In the genomic region with DNA sequence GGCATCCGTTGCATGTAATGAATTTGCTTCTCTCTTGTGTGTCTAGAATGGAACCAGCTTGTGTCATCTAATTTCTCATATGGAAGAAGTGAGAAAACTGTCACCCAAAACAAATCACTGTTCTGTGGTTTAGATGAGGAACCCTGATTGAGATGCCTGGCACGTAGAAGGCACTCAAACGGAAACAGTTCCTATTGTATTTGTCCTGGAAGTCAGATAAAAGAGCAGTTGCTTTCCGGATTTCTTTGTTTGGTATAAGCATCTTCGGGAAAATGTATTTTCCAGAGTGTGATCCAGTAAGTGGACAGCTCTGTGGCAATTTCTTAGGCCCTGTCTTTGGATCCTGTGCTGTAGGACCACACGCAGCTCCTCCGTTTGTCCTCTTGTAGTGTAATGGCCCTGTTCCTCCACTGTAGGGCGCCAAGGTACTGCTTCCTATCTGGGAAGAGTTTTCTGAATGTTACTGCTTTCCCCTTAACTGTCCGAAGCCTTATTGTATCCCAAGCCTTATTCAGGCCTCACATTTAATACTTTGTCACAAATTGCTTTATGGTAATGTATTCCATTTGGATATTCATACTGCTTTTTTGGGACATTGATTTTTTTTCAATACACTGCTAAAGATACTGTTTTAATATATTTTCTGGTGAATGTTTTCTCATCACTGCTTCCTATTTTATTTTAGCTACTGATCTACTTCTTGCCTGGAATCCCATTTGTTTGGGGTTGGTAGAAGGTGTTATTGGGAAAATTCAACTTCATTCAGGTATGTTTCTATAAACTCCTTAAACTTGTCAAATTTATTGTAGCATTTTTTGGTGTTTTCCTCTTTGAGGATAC, we compare ENCODE assay signal across 9 cellular contexts. TPM values are rescaled to one million over a fixed set of nuclear protein-coding genes. Genes with fewer than 3 reads are reported as not detected.
DNase-seq lines count a peak whose midpoint lies in the region; ATAC-seq and TF ChIP-seq lines count a peak whose summit lies in the region.
"Had no signal": no experiment of that assay in that cellular context is flagged by ENCODE, and none has a peak within 500 bp of the region (broad histone marks: within the 10 kb centered on the region; RNA-seq: fewer than 3 reads in every experiment).

No MANE protein-coding gene starts in this region.

- peak; percentile 83 for TF ChIP-seq CTCF in PC-3 (conservative IDR thresholded peaks at IDR 0.05; ENCODE audit: low read depth, low read length)
- TF ChIP-seq CTCF in fibroblast of pulmonary artery (IDR thresholded peaks at IDR 0.05; ENCODE audit: low read length, missing control alignments): peak; percentile 99
- TF ChIP-seq CTCF in neural cell (IDR thresholded peaks at IDR 0.05; ENCODE audit: poor library complexity, severe bottlenecking): peak; percentile 85

- H3K4me1 Mint-ChIP-seq in IgD-negative memory B cell: peaks cover 18 to 26% (median 25%) of the 10 kb centered on the region in 3 donors
- H3K4me1 Mint-ChIP-seq in activated T-cell treated with anti-CD3 and anti-CD28 coated beads, Interleukin-2, amount 50 U/mL, for 4 hours (ENCODE audit: low read depth): peaks cover 12% of the 10 kb centered on the region

- H3K9me3 Mint-ChIP-seq in IgD-negative memory B cell: no peaks in the 10 kb centered on the region
- H3K9me3 Mint-ChIP-seq in activated T-cell treated with anti-CD3 and anti-CD28 coated beads, Interleukin-2, amount 50 U/mL, for 4 hours: no peaks in the 10 kb centered on the region
- H3K9me3 Mint-ChIP-seq: dendritic cell treated with granulocyte-macrophage colony-stimulating factor and Interleukin-4, amounts not matched to agents 40 ng/mL and 50 ng/mL, for 4 days had no signal

- H3K9ac ChIP-seq in PC-3 (ENCODE audit: low read length): no peak overlapping the region
- no peak overlapping the region for H3K9ac ChIP-seq in neural cell (ENCODE audit: low read length)

- intact Hi-C loops in PC-3 (cut with micrococcal nuclease): loop anchor here (1.0 kb wide), 2 partner anchors 110 to 142 kb away; no protein-coding TSS in a partner anchor

- H3K4me2 ChIP-seq in PC-3 (ENCODE audit: low read length) (no peak overlapping the region), neural cell (ENCODE audit: low read length) (no peak overlapping the region)

- H3K9me2 ChIP-seq in PC-3 (replicated peaks; ENCODE audit: low read length) (no peaks in the 10 kb centered on the region), neural cell (ENCODE audit: insufficient read depth, low read length) (no peaks in the 10 kb centered on the region)

- H3K36me3 Mint-ChIP-seq in IgD-negative memory B cell: peaks cover 8% of the 10 kb centered on the region
- H3K36me3 Mint-ChIP-seq in activated T-cell treated with anti-CD3 and anti-CD28 coated beads, Interleukin-2, amount 50 U/mL, for 4 hours (ENCODE audit: insufficient read depth): peaks cover 12% of the 10 kb centered on the region

- H3K27ac Mint-ChIP-seq in IgD-negative memory B cell: peak overlapping the region; percentile 0 to 76 (median 5)
- H3K27ac Mint-ChIP-seq: dendritic cell treated with granulocyte-macrophage colony-stimulating factor and Interleukin-4, amounts not matched to agents 40 ng/mL and 50 ng/mL, for 4 days had no signal

- H3K4me3 Mint-ChIP-seq in IgD-negative memory B cell: peak overlapping the region in 3 of 4 donors; percentile 70 to 91 (median 87)
- H3K4me3 Mint-ChIP-seq in activated T-cell treated with anti-CD3 and anti-CD28 coated beads, Interleukin-2, amount 50 U/mL, for 4 hours: no peak overlapping the region
- H3K4me3 Mint-ChIP-seq: dendritic cell treated with granulocyte-macrophage colony-stimulating factor and Interleukin-4, amounts not matched to agents 40 ng/mL and 50 ng/mL, for 4 days had no signal

- no peak for TF ChIP-seq EP300 in neural cell (conservative IDR thresholded peaks at IDR 0.05; ENCODE audit: poor library complexity, severe bottlenecking)

- H3K27ac ChIP-seq in PC-3 (ENCODE audit: low read length) (no peak overlapping the region), neural cell (ENCODE audit: low read length) (no peak overlapping the region), temporal lobe (ENCODE audit: low read depth, low read length) (peak overlapping the region; percentile 70)

- no peaks in the 10 kb centered on the region for H3F3A ChIP-seq in PC-3 (ENCODE audit: low read length, unreplicated experiment)
- H3F3A ChIP-seq in neural cell (ENCODE audit: insufficient read depth, low read length, poor library complexity, severe bottlenecking): no peaks in the 10 kb centered on the region

- POLR2A ChIA-PET in PC-3 (lab: Charles Lee; ENCODE audit: unreplicated experiment): interaction anchor here (0.6 to 0.7 kb wide), 2 partner anchors 13 to 88 kb away, joined by 3 read pairs; no protein-coding TSS in a partner anchor

- H3K9me3 ChIP-seq in PC-3 (ENCODE audit: low read length) (no peaks in the 10 kb centered on the region), neural cell (ENCODE audit: low read length) (peaks cover 5% of the 10 kb centered on the region)

- CTCF ChIA-PET in PC-3 (lab: Charles Lee): interaction anchor here (0.5 to 1.3 kb wide), 6 partner anchors 10 to 1197 kb away, joined by 3 to 16 read pairs (median 4); no protein-coding TSS in a partner anchor

- no TSS peak for BruUV-seq in PC-3 (replicated peaks; lab: Mats Ljungman, UMichigan)

- H2AFZ ChIP-seq in PC-3 (ENCODE audit: low read length): no peak overlapping the region
- no peak overlapping the region for H2AFZ ChIP-seq in neural cell (ENCODE audit: low read depth, low read length)

- peak; percentile 98 for ATAC-seq in GM21515 (IDR thresholded peaks at IDR 0.05; ENCODE audit: unreplicated experiment)
- peak; percentile 81 for ATAC-seq in PC-3
- peak; percentile 84 to 89 for ATAC-seq in activated T-cell treated with anti-CD3 and anti-CD28 coated beads, Interleukin-2, amount 50 U/mL, for 4 hours

- no peaks in the 10 kb centered on the region for H3K4me1 ChIP-seq in PC-3 (ENCODE audit: insufficient read depth, low read length)

- DNase-seq in DMS 273 treated with DMSO at 0.1 percent for 48 hours (lab: John Stamatoyannopoulos, UW) (peak; percentile 15), PC-3 (peak; percentile 70), fibroblast of pulmonary artery (ENCODE audit: low read depth) (peak; percentile 90)
- peak; percentile 49 for DNase-seq in activated T-cell treated with anti-CD3 and anti-CD28 coated beads, Interleukin-2, amount 50 U/mL, for 4 hours

- H3K27me3 ChIP-seq in PC-3 (ENCODE audit: low read length): no peaks in the 10 kb centered on the region
- no peaks in the 10 kb centered on the region for H3K27me3 ChIP-seq in neural cell (ENCODE audit: insufficient read depth, low read depth, low read length)

- no peaks in the 10 kb centered on the region for H4K20me1 ChIP-seq in PC-3 (ENCODE audit: low read length)
- H4K20me1 ChIP-seq in neural cell (ENCODE audit: insufficient read depth): no peaks in the 10 kb centered on the region

- no peaks in the 10 kb centered on the region for H3K27me3 Mint-ChIP-seq in IgD-negative memory B cell
- H3K27me3 Mint-ChIP-seq in activated T-cell treated with anti-CD3 and anti-CD28 coated beads, Interleukin-2, amount 50 U/mL, for 4 hours (ENCODE audit: low read depth): no peaks in the 10 kb centered on the region
- H3K27me3 Mint-ChIP-seq: dendritic cell treated with granulocyte-macrophage colony-stimulating factor and Interleukin-4, amounts not matched to agents 40 ng/mL and 50 ng/mL, for 4 days had no signal

- H3K4me3 ChIP-seq in PC-3 (ENCODE audit: low read length) (no peak overlapping the region), fibroblast of pulmonary artery (replicated peaks; ENCODE audit: low read depth, low read length) (no peak overlapping the region), neural cell (ENCODE audit: low read length) (no peak overlapping the region)

- H3K79me2 ChIP-seq in PC-3 (ENCODE audit: low read length) (no peaks in the 10 kb centered on the region), neural cell (replicated peaks; ENCODE audit: insufficient read depth, low read length) (peaks cover 4% of the 10 kb centered on the region)

- no peaks in the 10 kb centered on the region for H3K36me3 ChIP-seq in PC-3 (ENCODE audit: low read depth, low read length)
- H3K36me3 ChIP-seq in neural cell (ENCODE audit: insufficient read depth, low read length): peaks cover 3% of the 10 kb centered on the region

- TF ChIP-seq RAD21 in neural cell (conservative IDR thresholded peaks at IDR 0.05): peak; percentile 85

TF ChIP-seq in neural cell, 6 proteins besides CTCF, POLR2A, EP300 and RAD21 (continues in another document):
- no peak for TF ChIP-seq TAF1 (IDR thresholded peaks at IDR 0.05; ENCODE audit: low read depth)
- peak; percentile 86 for TF ChIP-seq SMC3 (conservative IDR thresholded peaks at IDR 0.05; ENCODE audit: poor library complexity)
- TF ChIP-seq, protein P1, sequence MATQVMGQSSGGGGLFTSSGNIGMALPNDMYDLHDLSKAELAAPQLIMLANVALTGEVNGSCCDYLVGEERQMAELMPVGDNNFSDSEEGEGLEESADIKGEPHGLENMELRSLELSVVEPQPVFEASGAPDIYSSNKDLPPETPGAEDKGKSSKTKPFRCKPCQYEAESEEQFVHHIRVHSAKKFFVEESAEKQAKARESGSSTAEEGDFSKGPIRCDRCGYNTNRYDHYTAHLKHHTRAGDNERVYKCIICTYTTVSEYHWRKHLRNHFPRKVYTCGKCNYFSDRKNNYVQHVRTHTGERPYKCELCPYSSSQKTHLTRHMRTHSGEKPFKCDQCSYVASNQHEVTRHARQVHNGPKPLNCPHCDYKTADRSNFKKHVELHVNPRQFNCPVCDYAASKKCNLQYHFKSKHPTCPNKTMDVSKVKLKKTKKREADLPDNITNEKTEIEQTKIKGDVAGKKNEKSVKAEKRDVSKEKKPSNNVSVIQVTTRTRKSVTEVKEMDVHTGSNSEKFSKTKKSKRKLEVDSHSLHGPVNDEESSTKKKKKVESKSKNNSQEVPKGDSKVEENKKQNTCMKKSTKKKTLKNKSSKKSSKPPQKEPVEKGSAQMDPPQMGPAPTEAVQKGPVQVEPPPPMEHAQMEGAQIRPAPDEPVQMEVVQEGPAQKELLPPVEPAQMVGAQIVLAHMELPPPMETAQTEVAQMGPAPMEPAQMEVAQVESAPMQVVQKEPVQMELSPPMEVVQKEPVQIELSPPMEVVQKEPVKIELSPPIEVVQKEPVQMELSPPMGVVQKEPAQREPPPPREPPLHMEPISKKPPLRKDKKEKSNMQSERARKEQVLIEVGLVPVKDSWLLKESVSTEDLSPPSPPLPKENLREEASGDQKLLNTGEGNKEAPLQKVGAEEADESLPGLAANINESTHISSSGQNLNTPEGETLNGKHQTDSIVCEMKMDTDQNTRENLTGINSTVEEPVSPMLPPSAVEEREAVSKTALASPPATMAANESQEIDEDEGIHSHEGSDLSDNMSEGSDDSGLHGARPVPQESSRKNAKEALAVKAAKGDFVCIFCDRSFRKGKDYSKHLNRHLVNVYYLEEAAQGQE (IDR thresholded peaks at IDR 0.05; ENCODE audit: borderline replicate concordance): no peak
- no peak for TF ChIP-seq POLR2AphosphoS5 (IDR thresholded peaks at IDR 0.05)
- TF ChIP-seq EZH2 (IDR thresholded peaks at IDR 0.05; ENCODE audit: borderline replicate concordance, insufficient read depth, low read length, poor library complexity, severe bottlenecking): no peak

RNA-seq across cellular contexts. Expression of a gene that starts 24.8 kb away (rescaled TPM):
- polyA plus RNA-seq in IgD-negative memory B cell: 12.0 TPM
- 8.1 and 8.2 TPM in 2 replicates for total RNA-seq in PC-3 (2014; rRNA removed)
- total RNA-seq in activated T-cell treated with anti-CD3 and anti-CD28 coated beads, Interleukin-2, amount 50 U/mL, for 4 hours: 10 to 100 TPM; 18.1 to 23.6 (median 21.1) TPM
- 103 and 114 TPM in 2 replicates for polyA plus RNA-seq in neural cell
- polyA minus RNA-seq in neural cell: 99.1 and 110 TPM in 2 replicates
- 123 TPM for total RNA-seq in temporal lobe

Comparison
In these comparisons a context has a peak if more than half of its experiments do, and no peak if none do; other contexts are left out.
1. DNase-seq: peak in every context shown above with its lines; median percentile 90 in fibroblast of pulmonary artery; 70 in PC-3; 49 in activated T-cell treated with anti-CD3 and anti-CD28 coated beads, Interleukin-2, amount 50 U/mL, for 4 hours; 15 in DMS 273 treated with DMSO at 0.1 percent for 48 hours.